In the genomic region with DNA sequence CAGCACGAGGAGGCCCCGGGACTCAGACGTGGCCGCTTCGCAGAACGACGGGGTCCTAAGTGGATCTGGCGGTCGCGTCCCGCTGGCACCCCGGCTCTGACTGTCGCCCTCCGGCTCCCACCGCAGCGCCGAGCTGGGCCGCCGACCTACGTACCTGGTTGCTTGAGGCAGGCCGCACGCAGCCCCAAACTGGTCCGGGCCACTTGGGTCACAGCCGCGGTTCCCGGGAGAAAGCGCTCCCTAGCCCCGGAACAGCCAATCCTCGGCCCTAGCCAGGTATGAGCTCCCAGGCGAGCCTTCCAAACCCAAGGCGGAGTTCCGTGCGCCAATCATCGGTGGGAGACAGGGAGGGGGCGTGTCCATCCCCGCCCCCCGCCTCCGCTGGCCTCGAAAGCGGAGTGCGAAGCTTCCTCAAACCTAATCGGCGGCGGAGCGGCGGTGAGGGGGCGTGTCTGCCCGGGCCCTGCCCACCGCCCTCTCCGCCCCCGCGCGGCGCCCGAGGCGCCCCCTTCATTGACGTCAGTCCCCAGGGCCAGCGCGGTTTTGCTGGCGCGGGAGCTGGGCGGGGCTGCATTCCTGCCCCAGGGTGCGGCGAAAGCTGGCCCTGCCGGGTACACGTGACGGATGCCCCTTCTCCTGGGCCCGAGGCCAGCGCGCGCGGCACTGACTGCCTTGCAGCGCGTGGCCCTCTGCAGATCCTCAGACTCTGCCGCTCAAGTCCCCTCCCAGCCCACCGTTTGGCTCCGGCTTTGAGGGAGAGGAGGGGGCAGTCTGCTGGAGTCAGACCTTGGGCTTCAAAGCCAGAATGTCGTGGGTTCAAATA, we compare ENCODE assay signal across 8 cellular contexts. TPM values are rescaled to one million over a fixed set of nuclear protein-coding genes. Genes with fewer than 3 reads are reported as not detected.
A peak's percentile ranks its signal among the peaks of the same experiment; 100 is the strongest.
DNase-seq lines count a peak whose midpoint lies in the region; ATAC-seq and TF ChIP-seq lines count a peak whose summit lies in the region.

A gene with protein sequence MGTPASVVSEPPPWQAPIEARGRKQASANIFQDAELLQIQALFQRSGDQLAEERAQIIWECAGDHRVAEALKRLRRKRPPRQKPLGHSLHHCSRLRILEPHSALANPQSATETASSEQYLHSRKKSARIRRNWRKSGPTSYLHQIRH (minus strand): TSS at position 280 of the 823 bp plus-strand sequence. CDS start 7,336 bp downstream, outside the sequence.

- TF ChIP-seq POLR2A in esophagus muscularis mucosa (IDR thresholded peaks at IDR 0.05; ENCODE audit: low read depth): peak; percentile 92

- H3K27me3 ChIP-seq in esophagus muscularis mucosa (no peaks in the 10 kb centered on the region), muscle layer of duodenum (ENCODE audit: low read depth, low read length) (no peaks in the 10 kb centered on the region)

- peak; percentile 91 for ATAC-seq in GM21737 (IDR thresholded peaks at IDR 0.05; ENCODE audit: unreplicated experiment)

- intact Hi-C loops in esophagus muscularis mucosa (cut with DNase I): no loop called here

- H3K4me1 ChIP-seq in esophagus muscularis mucosa (peaks cover 58 to 72% (median 70%) of the 10 kb centered on the region in 4 donors), muscle layer of duodenum (ENCODE audit: control insufficient read depth in 1 of 2, insufficient read depth in 2 of 2, low read length in 2 of 2) (peaks cover 14 to 34% of the 10 kb centered on the region in 2 donors)

- no peaks in the 10 kb centered on the region for H3K9me3 ChIP-seq in esophagus muscularis mucosa
- H3K9me3 ChIP-seq in muscle layer of duodenum (ENCODE audit: control insufficient read depth in 1 of 2, low read length in 2 of 2): no peaks in the 10 kb centered on the region

- H3K36me3 ChIP-seq in esophagus muscularis mucosa (no peaks in the 10 kb centered on the region), muscle layer of duodenum (ENCODE audit: control insufficient read depth in 1 of 2, insufficient read depth in 2 of 2, low read length in 2 of 2) (peaks cover 0 to 11% of the 10 kb centered on the region in 2 donors)

- DNase-seq in DMS79 (lab: John Stamatoyannopoulos, UW): peak; percentile 91
- peak; percentile 88 for DNase-seq in KG1 (lab: John Stamatoyannopoulos, UW)
- peak; percentile 93 to 96 for DNase-seq in activated T-cell treated with anti-CD3 and anti-CD28 coated beads, Interleukin-2, amount 50 U/mL, for 48 hours
- DNase-seq in esophagus muscularis mucosa (ENCODE audit: extremely low spot score): peak; percentile 99
- peak; percentile 86 for DNase-seq in stimulated activated CD8-positive, alpha-beta memory T cell treated with anti-CD3 and anti-CD28 coated beads, Interleukin-7, amount 100 ng/mL, for 24 hours (ENCODE audit: low read depth)

- peak within 1 kb of the TSS; percentile 88 to 98 (median 94) for H3K27ac ChIP-seq in esophagus muscularis mucosa (replicated peaks in 1 of 4)
- H3K27ac ChIP-seq in muscle layer of duodenum (ENCODE audit: low read length): peak within 1 kb of the TSS; percentile 90

- peak; percentile 98 for TF ChIP-seq EP300 in esophagus muscularis mucosa (IDR thresholded peaks at IDR 0.05)

- no peak for TF ChIP-seq CTCF in esophagus muscularis mucosa (IDR thresholded peaks at IDR 0.05)

- H3K4me3 ChIP-seq in esophagus muscularis mucosa (peak within 1 kb of the TSS; percentile 76 to 94 (median 78)), muscle layer of duodenum (ENCODE audit: low read depth in 1 of 2, low read length in 2 of 2) (peak within 1 kb of the TSS; percentile 66 to 81)

- WGBS in esophagus muscularis mucosa: under 1% methylated on average over 29 of the region's 78 CpGs

TF ChIP-seq in PFSK-1, 5 proteins besides CTCF, POLR2A, EP300 and RAD21:
- TF ChIP-seq TAF1 (IDR thresholded peaks at IDR 0.05; ENCODE audit: borderline replicate concordance, insufficient read depth, low read length) (no peak), POLR2AphosphoS5 (IDR thresholded peaks at IDR 0.05; ENCODE audit: low read depth, low read length) (no peak; the same call in 1 of the 2 replicates), FOXP2 (optimal IDR thresholded peaks at IDR 0.05; ENCODE audit: borderline replicate concordance, extremely low read depth, extremely low read length, insufficient read depth) (peak; percentile 98), SIN3A (IDR thresholded peaks at IDR 0.05; ENCODE audit: borderline replicate concordance, insufficient read depth, low read length) (no peak)
- TF ChIP-seq, protein P1, sequence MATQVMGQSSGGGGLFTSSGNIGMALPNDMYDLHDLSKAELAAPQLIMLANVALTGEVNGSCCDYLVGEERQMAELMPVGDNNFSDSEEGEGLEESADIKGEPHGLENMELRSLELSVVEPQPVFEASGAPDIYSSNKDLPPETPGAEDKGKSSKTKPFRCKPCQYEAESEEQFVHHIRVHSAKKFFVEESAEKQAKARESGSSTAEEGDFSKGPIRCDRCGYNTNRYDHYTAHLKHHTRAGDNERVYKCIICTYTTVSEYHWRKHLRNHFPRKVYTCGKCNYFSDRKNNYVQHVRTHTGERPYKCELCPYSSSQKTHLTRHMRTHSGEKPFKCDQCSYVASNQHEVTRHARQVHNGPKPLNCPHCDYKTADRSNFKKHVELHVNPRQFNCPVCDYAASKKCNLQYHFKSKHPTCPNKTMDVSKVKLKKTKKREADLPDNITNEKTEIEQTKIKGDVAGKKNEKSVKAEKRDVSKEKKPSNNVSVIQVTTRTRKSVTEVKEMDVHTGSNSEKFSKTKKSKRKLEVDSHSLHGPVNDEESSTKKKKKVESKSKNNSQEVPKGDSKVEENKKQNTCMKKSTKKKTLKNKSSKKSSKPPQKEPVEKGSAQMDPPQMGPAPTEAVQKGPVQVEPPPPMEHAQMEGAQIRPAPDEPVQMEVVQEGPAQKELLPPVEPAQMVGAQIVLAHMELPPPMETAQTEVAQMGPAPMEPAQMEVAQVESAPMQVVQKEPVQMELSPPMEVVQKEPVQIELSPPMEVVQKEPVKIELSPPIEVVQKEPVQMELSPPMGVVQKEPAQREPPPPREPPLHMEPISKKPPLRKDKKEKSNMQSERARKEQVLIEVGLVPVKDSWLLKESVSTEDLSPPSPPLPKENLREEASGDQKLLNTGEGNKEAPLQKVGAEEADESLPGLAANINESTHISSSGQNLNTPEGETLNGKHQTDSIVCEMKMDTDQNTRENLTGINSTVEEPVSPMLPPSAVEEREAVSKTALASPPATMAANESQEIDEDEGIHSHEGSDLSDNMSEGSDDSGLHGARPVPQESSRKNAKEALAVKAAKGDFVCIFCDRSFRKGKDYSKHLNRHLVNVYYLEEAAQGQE (IDR thresholded peaks at IDR 0.05; ENCODE audit: insufficient read depth in 1 of 2, low read depth in 2 of 2, low read length in 2 of 2): no peak

RNA-seq across cellular contexts. Expression of the gene that starts here (rescaled TPM):
- polyA plus RNA-seq in PFSK-1 (2012; ENCODE audit: insufficient read length, low read depth): 15.6 TPM
- total RNA-seq in esophagus muscularis mucosa: 10 to 100 TPM; 29.9 to 65.5 (median 36.3) TPM

Comparison
In these comparisons a context has a peak if more than half of its experiments do, and no peak if none do; other contexts are left out.
1. Peak in every context shown above with its lines: DNase-seq, ATAC-seq, H3K4me3 ChIP-seq and H3K27ac ChIP-seq.